ENCODE assay signal across 1 cellular context in genomic region chr13:75661443-75661842, GRCh38.
TF ChIP-seq lines count a peak whose summit lies in the region.

No MANE protein-coding gene starts in this region.

TF ChIP-seq in IMR-90, 13 proteins besides CTCF, POLR2A, EP300 and RAD21:
- TF ChIP-seq ELK1 (IDR thresholded peaks at IDR 0.05; ENCODE audit: borderline replicate concordance, low read depth, low read length): no peak
- no peak for TF ChIP-seq MAZ (IDR thresholded peaks at IDR 0.05; ENCODE audit: borderline replicate concordance, low read depth, low read length)
- TF ChIP-seq CHD1 (IDR thresholded peaks at IDR 0.05; ENCODE audit: low read depth, low read length): no peak
- TF ChIP-seq SMC3 (IDR thresholded peaks at IDR 0.05; ENCODE audit: low read depth, low read length): no peak
- no peak for TF ChIP-seq RFX5 (IDR thresholded peaks at IDR 0.05; ENCODE audit: low read depth, low read length)
- TF ChIP-seq MAFK (IDR thresholded peaks at IDR 0.05; ENCODE audit: low read depth, low read length): no peak
- TF ChIP-seq RCOR1 (IDR thresholded peaks at IDR 0.05; ENCODE audit: insufficient replicate concordance, low read length): no peak
- TF ChIP-seq BHLHE40 (IDR thresholded peaks at IDR 0.05; ENCODE audit: low read depth, low read length): no peak
- TF ChIP-seq NFE2L2 (IDR thresholded peaks at IDR 0.05; ENCODE audit: low read depth, low read length): no peak
- TF ChIP-seq FOS (IDR thresholded peaks at IDR 0.05; ENCODE audit: low read depth, low read length): no peak
- TF ChIP-seq CEBPB (IDR thresholded peaks at IDR 0.05; ENCODE audit: low read depth, low read length): no peak
- TF ChIP-seq MXI1 (IDR thresholded peaks at IDR 0.05; ENCODE audit: borderline replicate concordance, low read depth, low read length): no peak
- TF ChIP-seq USF2 (IDR thresholded peaks at IDR 0.05; ENCODE audit: low read depth, low read length): no peak
